ENCODE assay signal across 11 cellular contexts in the genomic region with DNA sequence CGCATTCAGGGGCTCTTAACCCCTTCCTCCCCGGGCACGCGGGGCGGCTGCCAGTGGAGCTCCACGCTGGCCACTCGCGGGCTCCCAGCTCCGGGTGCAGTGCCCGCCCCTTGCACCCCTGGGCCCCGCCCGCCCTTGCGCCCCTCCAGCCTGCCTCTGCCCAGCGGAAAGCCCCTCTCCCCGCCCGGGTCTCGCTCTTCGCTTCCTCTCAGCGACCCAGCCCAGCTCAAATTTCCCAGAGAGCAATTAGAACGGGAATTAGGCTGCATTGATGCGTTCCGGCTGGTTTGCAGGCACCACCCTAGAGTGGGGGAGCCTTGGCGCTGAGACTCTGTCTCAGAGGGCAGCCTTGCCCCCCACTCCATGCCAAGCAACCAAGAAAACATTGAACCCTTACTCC. TPM values are rescaled to one million over a fixed set of nuclear protein-coding genes. Genes with fewer than 3 reads are reported as not detected.
DNase-seq lines count a peak whose midpoint lies in the region; ATAC-seq and TF ChIP-seq lines count a peak whose summit lies in the region.
"Had no signal": no experiment of that assay in that cellular context is flagged by ENCODE, and none has a peak within 500 bp of the region (broad histone marks: within the 10 kb centered on the region; RNA-seq: fewer than 3 reads in every experiment).

No MANE protein-coding gene starts in this region.

- WGBS in mesenchymal stem cell = 3% methylated on average over 23 of the region's 23 CpGs

- H3K27ac ChIP-seq in mesenchymal stem cell (ENCODE audit: low read length, poor library complexity, severe bottlenecking) = no peak overlapping the region

- no peak overlapping the region for H3K9ac ChIP-seq in mesenchymal stem cell (ENCODE audit: low read length)

- H2BK5ac ChIP-seq in mesenchymal stem cell (ENCODE audit: low read depth, low read length, poor library complexity, severe bottlenecking) = no peak overlapping the region

- peaks cover 0 to 7% of the 10 kb centered on the region in 2 experiments for H3K36me3 ChIP-seq in mesenchymal stem cell (ENCODE audit: control insufficient read depth in 1 of 2, insufficient read depth in 2 of 2, low read depth in 1 of 2, low read length in 2 of 2)

- no TSS peak for BruUV-seq in MCF 10A (replicated peaks; lab: Mats Ljungman, UMichigan)

- no peak overlapping the region for H3K27ac Mint-ChIP-seq in HFFc6
- H3K27ac Mint-ChIP-seq in MCF 10A (ENCODE audit: low read depth, unreplicated experiment) = no peak overlapping the region
- peak overlapping the region in 1 of 2 donors; percentile 36 for H3K27ac Mint-ChIP-seq in natural killer cell treated with Interleukin-12 subunit alpha and Interleukin-12 subunit beta and Interleukin-15 and Interleukin-18, amount 100 ng/mL, for 72 hours

- H2BK15ac ChIP-seq in mesenchymal stem cell (ENCODE audit: low read depth, poor library complexity, severe bottlenecking) = no peak overlapping the region

- peaks cover 12% of the 10 kb centered on the region for H3K4me1 ChIP-seq in mesenchymal stem cell (ENCODE audit: control insufficient read depth, insufficient read depth, low read depth, low read length)

- H3K4me1 Mint-ChIP-seq in HFFc6 (ENCODE audit: low read depth) (peaks cover 18% of the 10 kb centered on the region), MCF 10A (ENCODE audit: insufficient read depth, unreplicated experiment) (peaks cover 17% of the 10 kb centered on the region)
- peaks cover 24 to 25% of the 10 kb centered on the region in 2 donors for H3K4me1 Mint-ChIP-seq in natural killer cell treated with Interleukin-12 subunit alpha and Interleukin-12 subunit beta and Interleukin-15 and Interleukin-18, amount 100 ng/mL, for 72 hours (ENCODE audit: low read depth in 2 of 2)

- H3K4me3 ChIP-seq in mesenchymal stem cell (ENCODE audit: insufficient read depth in 1 of 2, low read depth in 1 of 2, low read length in 2 of 2) = peak overlapping the region in 1 of 2 experiments; percentile 59

- H2BK12ac ChIP-seq in mesenchymal stem cell (ENCODE audit: low read length in 2 of 2) = no peak overlapping the region

- POLR2A ChIA-PET in MCF 10A (lab: Yijun Ruan, JAX) = interaction anchor here (0.8 kb wide), 1 partner anchor 147 kb away, joined by 3 read pairs; no protein-coding TSS in a partner anchor

- no peak overlapping the region for H3K18ac ChIP-seq in mesenchymal stem cell (ENCODE audit: low read depth in 1 of 2, low read length in 2 of 2)

- no peak overlapping the region for H3K4me2 ChIP-seq in mesenchymal stem cell (ENCODE audit: low read length, poor library complexity, severe bottlenecking)

- H4K91ac ChIP-seq in mesenchymal stem cell (ENCODE audit: low read length) = no peak overlapping the region

- H2BK120ac ChIP-seq in mesenchymal stem cell (ENCODE audit: low read depth, low read length) = no peak overlapping the region

- TF ChIP-seq CTCF in HFFc6 (IDR thresholded peaks at IDR 0.05) (no peak), MCF 10A (IDR thresholded peaks at IDR 0.05; ENCODE audit: unreplicated experiment) (no peak)

- H3K79me1 ChIP-seq in mesenchymal stem cell (replicated peaks; ENCODE audit: low read length, poor library complexity, severe bottlenecking) = no peaks in the 10 kb centered on the region

- intact Hi-C loops in MCF 10A (cut with micrococcal nuclease) = no loop called here

- H4K8ac ChIP-seq in mesenchymal stem cell (ENCODE audit: low read length) = no peak overlapping the region

- CTCF ChIA-PET in MCF 10A (lab: Yijun Ruan, JAX) = interaction anchor here (0.7 kb wide), 1 partner anchor 21 kb away, joined by 3 read pairs; no protein-coding TSS in a partner anchor

- H3K36me3 Mint-ChIP-seq in HFFc6 (ENCODE audit: low read depth) (peaks cover 13% of the 10 kb centered on the region), MCF 10A (ENCODE audit: insufficient read depth, unreplicated experiment) (no peaks in the 10 kb centered on the region)
- peaks cover 5% of the 10 kb centered on the region for H3K36me3 Mint-ChIP-seq in natural killer cell treated with Interleukin-12 subunit alpha and Interleukin-12 subunit beta and Interleukin-15 and Interleukin-18, amount 100 ng/mL, for 72 hours

- peaks cover 60% of the 10 kb centered on the region for H3K27me3 Mint-ChIP-seq in HFFc6 (ENCODE audit: insufficient read depth)
- H3K27me3 Mint-ChIP-seq in MCF 10A (ENCODE audit: insufficient read depth, unreplicated experiment) = peaks cover 90% of the 10 kb centered on the region
- peaks cover 57 to 72% of the 10 kb centered on the region in 2 donors for H3K27me3 Mint-ChIP-seq in natural killer cell treated with Interleukin-12 subunit alpha and Interleukin-12 subunit beta and Interleukin-15 and Interleukin-18, amount 100 ng/mL, for 72 hours

- no peak overlapping the region for H3K4ac ChIP-seq in mesenchymal stem cell (ENCODE audit: low read depth in 1 of 2, low read length in 2 of 2)

- no peak overlapping the region for H2AFZ ChIP-seq in mesenchymal stem cell (ENCODE audit: low read depth, low read length)

- DNase-seq in DMS53 (lab: John Stamatoyannopoulos, UW) (peak; percentile 28), DMS53 treated with DMSO at 0.1 percent for 48 hours (lab: John Stamatoyannopoulos, UW; ENCODE audit: unreplicated experiment) (no peak), HFFc6 (no peak), MCF 10A (ENCODE audit: unreplicated experiment) (no peak), NCI-H2081 treated with DMSO at 0.1 percent for 48 hours (lab: John Stamatoyannopoulos, UW) (no peak), mesenchymal stem cell (no peak), C1 segment of cervical spinal cord (lab: John Stamatoyannopoulos, UW) (no peak)
- no peak for DNase-seq in natural killer cell treated with Interleukin-12 subunit alpha and Interleukin-12 subunit beta and Interleukin-15 and Interleukin-18, amount 100 ng/mL, for 72 hours (ENCODE audit: low spot score)

- peaks cover 77 to 87% of the 10 kb centered on the region in 2 experiments for H3K27me3 ChIP-seq in mesenchymal stem cell (ENCODE audit: control insufficient read depth in 1 of 2, insufficient read depth in 1 of 2, low read length in 2 of 2)

- no peak overlapping the region for H3K23ac ChIP-seq in mesenchymal stem cell (ENCODE audit: low read length in 2 of 2)

- H3K9me3 ChIP-seq in mesenchymal stem cell (ENCODE audit: control insufficient read depth, low read length) = peaks cover 6% of the 10 kb centered on the region

- no peak overlapping the region for H3K14ac ChIP-seq in mesenchymal stem cell (ENCODE audit: low read length in 2 of 2)

- H3K9me3 Mint-ChIP-seq in HFFc6 (peaks cover 6% of the 10 kb centered on the region; the same call in 1 of the 2 replicates), MCF 10A (ENCODE audit: unreplicated experiment) (peaks cover 7% of the 10 kb centered on the region)
- H3K9me3 Mint-ChIP-seq in natural killer cell treated with Interleukin-12 subunit alpha and Interleukin-12 subunit beta and Interleukin-15 and Interleukin-18, amount 100 ng/mL, for 72 hours = no peaks in the 10 kb centered on the region

- H2AK5ac ChIP-seq in mesenchymal stem cell (ENCODE audit: low read length, severe bottlenecking) = no peak overlapping the region

- H3K4me3 Mint-ChIP-seq in HFFc6 (peak overlapping the region; percentile 85; the same call in 1 of the 2 replicates), MCF 10A (ENCODE audit: unreplicated experiment) (peak overlapping the region; percentile 78)
- peak overlapping the region; percentile 88 for H3K4me3 Mint-ChIP-seq in natural killer cell treated with Interleukin-12 subunit alpha and Interleukin-12 subunit beta and Interleukin-15 and Interleukin-18, amount 100 ng/mL, for 72 hours

- ATAC-seq in natural killer cell treated with Interleukin-12 subunit alpha and Interleukin-12 subunit beta and Interleukin-15 and Interleukin-18, amount 100 ng/mL, for 72 hours = no peak

RNA-seq across cellular contexts. Expression of gene GSX1, which starts 1.8 kb away (rescaled TPM):
- total RNA-seq in HFFc6 (2021; fragmentation: NEBNext Ultra II Directional; extraction: Animal tissue kit (Norgen Biotek cat#: 25700)) = not detected
- not detected in 2 replicates for total RNA-seq in MCF 10A (2022)
- total RNA-seq in natural killer cell treated with Interleukin-12 subunit alpha and Interleukin-12 subunit beta and Interleukin-15 and Interleukin-18, amount 100 ng/mL, for 72 hours = not detected
- not detected for polyA plus RNA-seq in mesenchymal stem cell (2013, experiment 1 of 2)
- not detected for polyA plus RNA-seq in mesenchymal stem cell (2013, experiment 2 of 2)
- total RNA-seq: HT1080, pulmonary artery endothelial cell, SK-MEL-5 had no signal
